9 cellular contexts compared by ENCODE assay signal in genomic region chr12:71865166-71865713, GRCh38. TPM values are rescaled to one million over a fixed set of nuclear protein-coding genes. Genes with fewer than 3 reads are reported as not detected.
A peak's percentile ranks its signal among the peaks of the same experiment; 100 is the strongest.
DNase-seq lines count a peak whose midpoint lies in the region; ATAC-seq and TF ChIP-seq lines count a peak whose summit lies in the region.
"Had no signal": no experiment of that assay in that cellular context is flagged by ENCODE, and none has a peak within 500 bp of the region (broad histone marks: within the 10 kb centered on the region; RNA-seq: fewer than 3 reads in every experiment).

No MANE protein-coding gene starts in this region.

- 0% methylated on average over 1 of the region's 2 CpGs for WGBS in mammary epithelial cell (ENCODE audit: low coverage, missing lambda C conversion rate)

- peaks cover 43 to 76% (median 48%) of the 10 kb centered on the region in 4 donors for H3K4me1 Mint-ChIP-seq in CD4-positive, CD25-positive, alpha-beta regulatory T cell
- peaks cover 50 to 71% (median 68%) of the 10 kb centered on the region in 3 donors for H3K4me1 Mint-ChIP-seq in naive B cell

- TF ChIP-seq POLR2A in vagina (IDR thresholded peaks at IDR 0.05): no peak

- BruUV-seq in mammary epithelial cell (replicated peaks; lab: Mats Ljungman, UMichigan): no TSS peak

- H3K9ac ChIP-seq in HUES6 (ENCODE audit: low read length): peak overlapping the region; percentile 24
- H3K9ac ChIP-seq in mammary epithelial cell (ENCODE audit: insufficient read depth, low read length): no peak overlapping the region

- in situ Hi-C loops in mammary epithelial cell (cut with MboI; ENCODE audit: low sequenced_read_pairs in 2 of 2): no loop called here

- peaks cover 29% of the 10 kb centered on the region for H3K4me1 ChIP-seq in CD4-positive, CD25-positive, alpha-beta regulatory T cell (ENCODE audit: control insufficient read depth, insufficient read depth, low read length, poor library complexity, severe bottlenecking)
- H3K4me1 ChIP-seq in HUES6 (ENCODE audit: control insufficient read depth, insufficient read depth, low read length) (0 out of 2 replicates have a peak, but pooled peaks cover 3% of the 10 kb centered on the region), mammary epithelial cell (ENCODE audit: insufficient read depth, low read length) (peaks cover 18% of the 10 kb centered on the region), vagina (peaks cover 12% of the 10 kb centered on the region)

- no peak for DNase-seq in CD4-positive, CD25-positive, alpha-beta regulatory T cell
- peak; percentile 84 for DNase-seq in mammary epithelial cell
- DNase-seq in naive B cell: no peak
- DNase-seq in vagina (ENCODE audit: extremely low spot score in 2 of 2): no peak
- no peak for DNase-seq in NCI-H1436 treated with DMSO at 0.1 percent for 48 hours (lab: John Stamatoyannopoulos, UW)
- no peak for DNase-seq in pons (ENCODE audit: low spot score)
- DNase-seq in hypothalamus (lab: John Stamatoyannopoulos, UW): no peak
- DNase-seq: MM.1S had no signal

- dilution Hi-C loops in mammary epithelial cell (cut with HindIII; ENCODE audit: low sequenced_read_pairs): no loop called here

- peaks cover 26% of the 10 kb centered on the region for H3K36me3 Mint-ChIP-seq in CD4-positive, CD25-positive, alpha-beta regulatory T cell
- peaks cover 25 to 37% of the 10 kb centered on the region in 2 donors for H3K36me3 Mint-ChIP-seq in naive B cell

- intact Hi-C loops in mammary epithelial cell (cut with micrococcal nuclease) (no loop called here), vagina (cut with DNase I) (no loop called here)

- no peaks in the 10 kb centered on the region for H4K20me1 ChIP-seq in mammary epithelial cell (ENCODE audit: insufficient read depth, low read length)

- H3K9me3 Mint-ChIP-seq in CD4-positive, CD25-positive, alpha-beta regulatory T cell: peaks cover 2 to 34% (median 14%) of the 10 kb centered on the region in 7 donors
- H3K9me3 Mint-ChIP-seq in naive B cell: peaks cover 6 to 37% (median 34%) of the 10 kb centered on the region in 7 donors

- H3K36me3 ChIP-seq in CD4-positive, CD25-positive, alpha-beta regulatory T cell (ENCODE audit: control insufficient read depth, insufficient read depth, low read length): peaks cover 32% of the 10 kb centered on the region
- H3K36me3 ChIP-seq in HUES6 (ENCODE audit: control insufficient read depth, insufficient read depth, low read length) (no peaks in the 10 kb centered on the region), mammary epithelial cell (ENCODE audit: insufficient read depth, low read length) (no peaks in the 10 kb centered on the region), vagina (peaks cover 0 to 10% of the 10 kb centered on the region in 2 donors)

- TF ChIP-seq CTCF in mammary epithelial cell (conservative IDR thresholded peaks at IDR 0.05 in 1 of 2, IDR thresholded peaks at IDR 0.05 in 1 of 2; ENCODE audit: extremely low read depth in 1 of 2, insufficient read depth in 1 of 2, low read depth in 1 of 2, low read length in 2 of 2) (no peak), vagina (IDR thresholded peaks at IDR 0.05) (no peak)

- CTCF ChIA-PET in mammary epithelial cell (lab: Charles Lee; ENCODE audit: low non-redundant PET): no interaction called here

- H3K4me2 ChIP-seq in mammary epithelial cell (ENCODE audit: insufficient read depth, low read depth, low read length): peak overlapping the region; percentile 12

- H3K27ac Mint-ChIP-seq in CD4-positive, CD25-positive, alpha-beta regulatory T cell: peak overlapping the region in 2 of 3 donors; percentile 69 to 81
- H3K27ac Mint-ChIP-seq in naive B cell: peak overlapping the region in 4 of 6 donors; percentile 20 to 84 (median 49)

- H3K27ac ChIP-seq in CD4-positive, CD25-positive, alpha-beta regulatory T cell (ENCODE audit: insufficient read depth, low read length, poor library complexity, severe bottlenecking): no peak overlapping the region
- H3K27ac ChIP-seq in HUES6 (ENCODE audit: low read depth, low read length) (no peak overlapping the region), mammary epithelial cell (ENCODE audit: insufficient read depth, low read depth, low read length) (peak overlapping the region; percentile 52), vagina (no peak overlapping the region)

- peaks cover 78% of the 10 kb centered on the region for H3K79me2 ChIP-seq in mammary epithelial cell (ENCODE audit: insufficient read depth, low read length)

- H3K4me3 ChIP-seq in CD4-positive, CD25-positive, alpha-beta regulatory T cell (ENCODE audit: low read depth, low read length): no peak overlapping the region
- H3K4me3 ChIP-seq in HUES6 (ENCODE audit: low read depth, low read length) (no peak overlapping the region), mammary epithelial cell (replicated peaks in 1 of 3; ENCODE audit: insufficient read depth in 1 of 3, low read depth in 2 of 3, low read length in 3 of 3) (no peak overlapping the region), vagina (no peak overlapping the region)

- peaks cover 23 to 32% of the 10 kb centered on the region in 2 experiments for H3K9me3 ChIP-seq in CD4-positive, CD25-positive, alpha-beta regulatory T cell (ENCODE audit: control insufficient read depth in 2 of 2, low read length in 2 of 2)
- peaks cover 11% of the 10 kb centered on the region; the same call in 1 of the 2 replicates for H3K9me3 ChIP-seq in HUES6 (ENCODE audit: control insufficient read depth, insufficient read depth, low read depth, low read length)
- H3K9me3 ChIP-seq in mammary epithelial cell (replicated peaks; ENCODE audit: insufficient read depth, low read length): peaks cover 6% of the 10 kb centered on the region
- peaks cover 16% of the 10 kb centered on the region for H3K9me3 ChIP-seq in vagina

- H2AFZ ChIP-seq in mammary epithelial cell (ENCODE audit: low read depth, low read length): peak overlapping the region; percentile 24

- no peaks in the 10 kb centered on the region for H3K27me3 ChIP-seq in CD4-positive, CD25-positive, alpha-beta regulatory T cell (ENCODE audit: control insufficient read depth, insufficient read depth, low read length)
- no peaks in the 10 kb centered on the region for H3K27me3 ChIP-seq in HUES6 (ENCODE audit: control insufficient read depth, insufficient read depth, low read length)
- H3K27me3 ChIP-seq in mammary epithelial cell (ENCODE audit: insufficient read depth, low read length): no peaks in the 10 kb centered on the region
- H3K27me3 ChIP-seq in vagina: no peaks in the 10 kb centered on the region

- peak in 1 of 2 donors; percentile 37 for ATAC-seq in CD4-positive, CD25-positive, alpha-beta regulatory T cell (ENCODE audit: low read depth in 2 of 2)
- ATAC-seq in naive B cell (ENCODE audit: low read depth in 2 of 2): no peak

- H3K27me3 Mint-ChIP-seq in CD4-positive, CD25-positive, alpha-beta regulatory T cell: no peaks in the 10 kb centered on the region
- H3K27me3 Mint-ChIP-seq in naive B cell: no peaks in the 10 kb centered on the region

- peak overlapping the region in 2 of 4 donors; percentile 39 to 75 for H3K4me3 Mint-ChIP-seq in CD4-positive, CD25-positive, alpha-beta regulatory T cell
- H3K4me3 Mint-ChIP-seq in naive B cell: peak overlapping the region in 1 of 8 donors; percentile 69

RNA-seq across cellular contexts. Expression of gene TBC1D15, which starts 25.7 kb away (rescaled TPM):
- total RNA-seq in CD4-positive, CD25-positive, alpha-beta regulatory T cell: 96.2 TPM
- 10 to 100 TPM; 49.6 to 74.4 (median 61.6) TPM for polyA plus RNA-seq in CD4-positive, CD25-positive, alpha-beta regulatory T cell
- total RNA-seq in mammary epithelial cell (10 to 100 TPM; 12.5 to 25.6 TPM), vagina (40.5 TPM)
- polyA plus RNA-seq in mammary epithelial cell (11.3 TPM), naive B cell (ENCODE audit: low read depth in 6 of 6) (10 to 100 TPM; 34.0 to 46.3 (median 41.0) TPM)
- 33.2 TPM for polyA minus RNA-seq in mammary epithelial cell
